18 cellular contexts compared by ENCODE assay signal in genomic region chr2:50956886-50957285, GRCh38.
"Had no signal": no experiment of that assay in that cellular context is flagged by ENCODE, and none has a peak within 500 bp of the region (broad histone marks: within the 10 kb centered on the region; RNA-seq: fewer than 3 reads in every experiment).

No MANE protein-coding gene starts in this region.

- H3K27me3 Mint-ChIP-seq: naive thymus-derived CD4-positive, alpha-beta T cell had no signal

- H2AFZ ChIP-seq: hepatocyte had no signal

- H3K36me3 ChIP-seq: right atrium auricular region, sigmoid colon, tibial artery had no signal

- H3K4me2 ChIP-seq: hepatocyte had no signal

- H3K4me1 Mint-ChIP-seq: naive thymus-derived CD4-positive, alpha-beta T cell; nephron progenitor cell had no signal

- H3K4me1 ChIP-seq: right atrium auricular region, sigmoid colon, tibial artery had no signal

- H3K4me3 Mint-ChIP-seq: naive thymus-derived CD4-positive, alpha-beta T cell; nephron progenitor cell had no signal

- H3K4me3 ChIP-seq: hepatocyte, right atrium auricular region, sigmoid colon, tibial artery had no signal

- H3K27ac ChIP-seq: dorsolateral prefrontal cortex, hepatocyte, right atrium auricular region, tibial artery had no signal

- FAIRE-seq: islet of Langerhans, small intestine had no signal

- H3K36me3 Mint-ChIP-seq: naive thymus-derived CD4-positive, alpha-beta T cell had no signal

- ATAC-seq: naive thymus-derived CD4-positive, alpha-beta T cell had no signal

- H3K27ac Mint-ChIP-seq: naive thymus-derived CD4-positive, alpha-beta T cell; nephron progenitor cell had no signal

- H3K27me3 ChIP-seq: dorsolateral prefrontal cortex, hepatocyte, right atrium auricular region, sigmoid colon, tibial artery had no signal

- DNase-seq: central memory CD4-positive, alpha-beta T cell; cortex of kidney; dorsolateral prefrontal cortex; effector CD8-positive, alpha-beta T cell; head of caudate nucleus; kidney glomerular epithelial cell; naive thymus-derived CD4-positive, alpha-beta T cell; nephron progenitor cell; posterior cingulate gyrus; sigmoid colon; small intestine; stimulated activated CD4-positive, alpha-beta T cell treated with anti-CD3 and anti-CD28 coated beads, Interleukin-12 subunit alpha, Interleukin-12 subunit beta, amount 100 ng/mL, for 4 hours; stimulated activated CD4-positive, alpha-beta T cell treated with anti-CD3 and anti-CD28 coated beads, Interleukin-2, amount 100 ng/mL, for 48 hours; stimulated activated naive CD4-positive, alpha-beta T cell treated with Interleukin-2 at 50 U/mL for 16 hours; tibial artery had no signal

- H3K79me2 ChIP-seq: hepatocyte had no signal

- H3K9me3 ChIP-seq: right atrium auricular region, sigmoid colon, tibial artery had no signal
